24 cellular contexts compared by ENCODE assay signal in the genomic region with DNA sequence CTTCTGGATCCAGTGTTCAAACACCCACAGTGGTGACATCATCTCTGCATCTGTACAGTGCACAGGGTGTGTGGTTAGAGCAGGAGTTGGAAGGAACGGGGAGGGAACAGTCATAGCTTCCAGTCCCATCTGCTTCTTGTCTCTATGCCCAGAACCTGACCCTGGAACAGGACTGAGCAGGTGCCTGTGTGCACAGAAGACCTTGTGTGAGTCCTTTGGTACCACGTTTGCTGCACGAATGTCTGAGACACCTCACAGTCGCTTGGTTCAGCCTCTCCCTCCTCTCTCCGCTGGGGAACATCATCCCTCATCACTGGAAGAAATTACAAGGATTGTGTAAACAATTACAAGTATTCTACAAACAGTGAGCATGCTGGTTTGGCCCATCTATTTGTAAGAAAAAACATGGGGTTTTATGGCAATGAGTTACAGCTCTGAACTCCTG.
A peak's percentile ranks its signal among the peaks of the same experiment; 100 is the strongest.
DNase-seq lines count a peak whose midpoint lies in the region; ATAC-seq, FAIRE-seq and TF ChIP-seq lines count a peak whose summit lies in the region.
"Had no signal": no experiment of that assay in that cellular context is flagged by ENCODE, and none has a peak within 500 bp of the region (broad histone marks: within the 10 kb centered on the region; RNA-seq: fewer than 3 reads in every experiment).

No MANE protein-coding gene starts in this region.

- H3K9me3 ChIP-seq in GM23248 (ENCODE audit: low read depth) (no peaks in the 10 kb centered on the region), trophoblast cell (ENCODE audit: insufficient read depth, low read depth, low read length) (peaks cover 3% of the 10 kb centered on the region)
- H3K9me3 ChIP-seq: psoas muscle, SJCRH30, stomach had no signal

- no peak overlapping the region for H3K18ac ChIP-seq in trophoblast cell (ENCODE audit: low read length)

- no peak overlapping the region for H3K14ac ChIP-seq in trophoblast cell (ENCODE audit: low read length)

- peaks cover 3% of the 10 kb centered on the region for H3K27me3 Mint-ChIP-seq in activated naive CD8-positive, alpha-beta T cell treated with anti-CD3 and anti-CD28 coated beads, Interleukin-2, amount 50 U/mL, for 24 hours
- no peaks in the 10 kb centered on the region for H3K27me3 Mint-ChIP-seq in activated naive CD8-positive, alpha-beta T cell treated with anti-CD3 and anti-CD28 coated beads for 36 hours
- H3K27me3 Mint-ChIP-seq: CD8-positive, alpha-beta memory T cell; type B pancreatic cell had no signal

- no peak for FAIRE-seq in bronchial epithelial cell (lab: Jason Lieb, UNC)
- FAIRE-seq: astrocyte had no signal

- H3K79me2 ChIP-seq in GM23248 (ENCODE audit: insufficient read depth) (no peaks in the 10 kb centered on the region), trophoblast cell (ENCODE audit: control insufficient read depth, insufficient read depth, low read length, poor library complexity) (no peaks in the 10 kb centered on the region)

- H3K4me2 ChIP-seq in GM23248 (ENCODE audit: unreplicated experiment), result no peak overlapping the region
- no peak overlapping the region for H3K4me2 ChIP-seq in trophoblast cell (ENCODE audit: low read length)
- H3K4me2 ChIP-seq: smooth muscle cell had no signal

- in situ Hi-C loops in GM23248 (cut with MboI), result no loop called here

- H3K27ac Mint-ChIP-seq in activated naive CD8-positive, alpha-beta T cell treated with anti-CD3 and anti-CD28 coated beads, Interleukin-2, amount 50 U/mL, for 24 hours, result no peak overlapping the region
- no peak overlapping the region for H3K27ac Mint-ChIP-seq in activated naive CD8-positive, alpha-beta T cell treated with anti-CD3 and anti-CD28 coated beads for 36 hours
- H3K27ac Mint-ChIP-seq: activated naive CD4-positive, alpha-beta T cell treated with anti-CD3 and anti-CD28 coated beads, Interleukin-2, amount 10 ng/mL, durations not matched to agents 7 days and 5 days; CD8-positive, alpha-beta memory T cell; type B pancreatic cell had no signal

- H3K27ac ChIP-seq in GM23248 (no peak overlapping the region), trophoblast cell (ENCODE audit: low read depth, low read length) (no peak overlapping the region)
- H3K27ac ChIP-seq: psoas muscle, SJCRH30, stomach had no signal

- 35 to 43% methylated on average over 5 of the region's 5 CpGs for WGBS in GM23248 (ENCODE audit: low coverage in 1 of 2, low lambda C conversion rate in 2 of 2, missing lambda C conversion rate in 2 of 2), 2 experiments
- WGBS in trophoblast cell (ENCODE audit: extremely low coverage, insufficient coverage, insufficient read length), result no CpG with 5 or more reads among the region's 5 CpGs

- DNase-seq in activated naive CD8-positive, alpha-beta T cell treated with anti-CD3 and anti-CD28 coated beads, Interleukin-2, amount 50 U/mL, for 24 hours, result no peak
- no peak for DNase-seq in activated naive CD8-positive, alpha-beta T cell treated with anti-CD3 and anti-CD28 coated beads for 36 hours
- DNase-seq in GM23248 (peak; percentile 52), bronchial epithelial cell (ENCODE audit: low read depth) (peak; percentile 21), trophoblast cell (peak in 1 of 2 donors; percentile 31), germinal center (ENCODE audit: low spot score) (no peak), NCI-H1694 treated with DMSO at 0.1 percent for 48 hours (lab: John Stamatoyannopoulos, UW) (no peak), ureter (ENCODE audit: low spot score) (no peak)
- DNase-seq: activated naive CD4-positive, alpha-beta T cell treated with anti-CD3 and anti-CD28 coated beads, Interleukin-2, amount 10 ng/mL, durations not matched to agents 7 days and 5 days; AML-193; CD8-positive, alpha-beta memory T cell; DMS79; glutamatergic neuron; Karpas-422; NCI-H526 treated with DMSO at 0.1 percent for 48 hours; psoas muscle; SJCRH30; stimulated activated CD4-positive, alpha-beta T cell treated with anti-CD3 and anti-CD28 coated beads, Interleukin-4, amount 100 ng/mL, for 24 hours; stomach; T-helper 1 cell had no signal

- H2BK12ac ChIP-seq in trophoblast cell (ENCODE audit: low read length), result peak overlapping the region; percentile 13

- no peaks in the 10 kb centered on the region for H3K9me3 Mint-ChIP-seq in activated naive CD8-positive, alpha-beta T cell treated with anti-CD3 and anti-CD28 coated beads, Interleukin-2, amount 50 U/mL, for 24 hours
- H3K9me3 Mint-ChIP-seq in activated naive CD8-positive, alpha-beta T cell treated with anti-CD3 and anti-CD28 coated beads for 36 hours, result no peaks in the 10 kb centered on the region
- H3K9me3 Mint-ChIP-seq: activated naive CD4-positive, alpha-beta T cell treated with anti-CD3 and anti-CD28 coated beads, Interleukin-2, amount 10 ng/mL, durations not matched to agents 7 days and 5 days; CD8-positive, alpha-beta memory T cell; type B pancreatic cell had no signal

- TF ChIP-seq CTCF in bronchial epithelial cell (IDR thresholded peaks at IDR 0.05; ENCODE audit: insufficient read depth, low read length, severe bottlenecking), result no peak

- H3K9ac ChIP-seq in GM23248, result no peak overlapping the region
- no peak overlapping the region for H3K9ac ChIP-seq in trophoblast cell (ENCODE audit: low read length)

- H3K4me1 ChIP-seq in GM23248 (ENCODE audit: insufficient read depth) (no peaks in the 10 kb centered on the region), trophoblast cell (ENCODE audit: control insufficient read depth in 1 of 2, insufficient read depth in 2 of 2, low read length in 2 of 2) (peaks cover 9 to 15% of the 10 kb centered on the region in 2 experiments)
- H3K4me1 ChIP-seq: psoas muscle, SJCRH30, stomach had no signal

- no peak overlapping the region for H2BK120ac ChIP-seq in trophoblast cell (ENCODE audit: insufficient read depth, low read length, poor library complexity)

- peak; percentile 85 for ATAC-seq in activated naive CD8-positive, alpha-beta T cell treated with anti-CD3 and anti-CD28 coated beads, Interleukin-2, amount 50 U/mL, for 24 hours
- ATAC-seq: left lobe of liver, psoas muscle had no signal

- H3K4me1 Mint-ChIP-seq in activated naive CD8-positive, alpha-beta T cell treated with anti-CD3 and anti-CD28 coated beads, Interleukin-2, amount 50 U/mL, for 24 hours, result peaks cover 9% of the 10 kb centered on the region
- H3K4me1 Mint-ChIP-seq in activated naive CD8-positive, alpha-beta T cell treated with anti-CD3 and anti-CD28 coated beads for 36 hours, result peaks cover 3% of the 10 kb centered on the region

- H3K9me2 ChIP-seq in GM23248 (ENCODE audit: insufficient read depth), result no peaks in the 10 kb centered on the region

- no peaks in the 10 kb centered on the region for H3K36me3 ChIP-seq in GM23248 (ENCODE audit: low read depth)
- no peaks in the 10 kb centered on the region for H3K36me3 ChIP-seq in bronchial epithelial cell (ENCODE audit: control insufficient read depth, insufficient read depth, low read length)
- no peaks in the 10 kb centered on the region for H3K36me3 ChIP-seq in trophoblast cell (ENCODE audit: control insufficient read depth in 1 of 2, insufficient read depth in 2 of 2, low read length in 2 of 2)
- H3K36me3 ChIP-seq: SJCRH30, stomach had no signal

- no peak overlapping the region for H4K12ac ChIP-seq in trophoblast cell (ENCODE audit: low read depth, low read length)

- H3K79me1 ChIP-seq in trophoblast cell (ENCODE audit: low read length), result peaks cover 17% of the 10 kb centered on the region

- H3K4me3 Mint-ChIP-seq in activated naive CD8-positive, alpha-beta T cell treated with anti-CD3 and anti-CD28 coated beads, Interleukin-2, amount 50 U/mL, for 24 hours, result no peak overlapping the region
- H3K4me3 Mint-ChIP-seq in activated naive CD8-positive, alpha-beta T cell treated with anti-CD3 and anti-CD28 coated beads for 36 hours, result no peak overlapping the region
- H3K4me3 Mint-ChIP-seq: activated naive CD4-positive, alpha-beta T cell treated with anti-CD3 and anti-CD28 coated beads, Interleukin-2, amount 10 ng/mL, durations not matched to agents 7 days and 5 days; CD8-positive, alpha-beta memory T cell; type B pancreatic cell had no signal

- no peaks in the 10 kb centered on the region for H4K20me1 ChIP-seq in GM23248 (ENCODE audit: insufficient read depth)

- H2AFZ ChIP-seq in GM23248, result no peak overlapping the region
- H2AFZ ChIP-seq in trophoblast cell (ENCODE audit: insufficient read depth, low read length, poor library complexity), result no peak overlapping the region

- peak overlapping the region; percentile 6 for H2AK5ac ChIP-seq in trophoblast cell (ENCODE audit: low read length)

- no peak overlapping the region for H4K91ac ChIP-seq in trophoblast cell (ENCODE audit: low read depth, low read length)

- H3F3A ChIP-seq in GM23248 (ENCODE audit: insufficient read depth), result no peaks in the 10 kb centered on the region

- H3K36me3 Mint-ChIP-seq in activated naive CD8-positive, alpha-beta T cell treated with anti-CD3 and anti-CD28 coated beads, Interleukin-2, amount 50 U/mL, for 24 hours (ENCODE audit: low read depth), result no peaks in the 10 kb centered on the region
- H3K36me3 Mint-ChIP-seq in activated naive CD8-positive, alpha-beta T cell treated with anti-CD3 and anti-CD28 coated beads for 36 hours, result no peaks in the 10 kb centered on the region
- H3K36me3 Mint-ChIP-seq: activated naive CD4-positive, alpha-beta T cell treated with anti-CD3 and anti-CD28 coated beads, Interleukin-2, amount 10 ng/mL, durations not matched to agents 7 days and 5 days; CD8-positive, alpha-beta memory T cell; type B pancreatic cell had no signal

- no peak overlapping the region for H2BK5ac ChIP-seq in trophoblast cell (ENCODE audit: low read depth, low read length, poor library complexity)

- no peak overlapping the region for H3K4me3 ChIP-seq in GM23248
- H3K4me3 ChIP-seq in bronchial epithelial cell (ENCODE audit: low read depth, low read length), result no peak overlapping the region
- H3K4me3 ChIP-seq in trophoblast cell (ENCODE audit: low read depth, low read length), result no peak overlapping the region
- H3K4me3 ChIP-seq: psoas muscle, SJCRH30, smooth muscle cell, stomach had no signal

- no peak overlapping the region for H4K8ac ChIP-seq in trophoblast cell (ENCODE audit: low read depth, low read length)

- H3K27me3 ChIP-seq in GM23248 (replicated peaks; ENCODE audit: insufficient read depth) (no peaks in the 10 kb centered on the region), bronchial epithelial cell (ENCODE audit: control insufficient read depth, insufficient read depth, low read length) (no peaks in the 10 kb centered on the region), trophoblast cell (ENCODE audit: insufficient read depth, low read length) (no peaks in the 10 kb centered on the region)
- H3K27me3 ChIP-seq: SJCRH30, stomach had no signal

- no peak overlapping the region for H3K23ac ChIP-seq in trophoblast cell (ENCODE audit: low read length)

- H3K4ac ChIP-seq in trophoblast cell (ENCODE audit: low read depth, low read length), result no peak overlapping the region

Comparison
In these comparisons a context has a peak if more than half of its experiments do, and no peak if none do; other contexts are left out.
1. DNase-seq: peak in GM23248 (single experiment) and bronchial epithelial cell (single experiment); none in activated naive CD8-positive, alpha-beta T cell treated with anti-CD3 and anti-CD28 coated beads, Interleukin-2, amount 50 U/mL, for 24 hours (single experiment), activated naive CD8-positive, alpha-beta T cell treated with anti-CD3 and anti-CD28 coated beads for 36 hours (single experiment), germinal center (single experiment), NCI-H1694 treated with DMSO at 0.1 percent for 48 hours (single experiment) and ureter (single experiment).